In the genomic region with DNA sequence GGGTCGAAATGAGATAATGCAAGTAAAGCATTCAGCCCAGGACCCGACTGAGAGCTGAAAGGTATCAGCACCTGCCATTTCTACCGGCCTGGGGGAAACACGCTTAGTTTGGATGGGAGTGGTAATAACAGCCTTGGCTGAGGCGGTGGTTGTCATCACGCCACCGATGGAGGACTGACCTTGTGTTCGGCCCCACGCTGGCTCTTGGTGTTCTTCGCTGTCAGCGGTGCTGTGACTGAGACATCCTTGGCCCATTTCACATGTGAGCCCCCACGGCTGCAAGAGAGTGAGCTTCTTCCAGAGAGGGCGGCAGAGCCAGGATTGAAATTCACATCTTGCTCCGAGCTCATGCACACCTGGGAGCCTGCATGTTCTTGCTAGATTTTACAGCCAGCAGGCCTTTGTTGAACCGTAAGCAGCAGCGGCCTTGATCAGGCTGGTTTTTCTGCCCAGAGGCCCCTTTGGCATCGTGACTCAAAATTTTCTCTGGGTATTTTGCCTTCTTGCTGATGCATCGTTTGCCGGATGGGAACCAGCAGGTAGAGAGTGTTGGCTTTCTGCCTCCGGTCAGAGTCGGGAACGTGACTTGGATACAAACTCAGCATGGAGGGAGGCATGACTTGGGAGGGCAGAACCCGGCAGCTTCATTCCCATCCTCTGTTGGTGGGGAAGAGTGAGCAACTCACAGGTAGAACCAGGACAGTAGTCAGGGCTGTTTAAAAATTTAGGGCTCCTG, we compare ENCODE assay signal across 25 cellular contexts.
A peak's percentile ranks its signal among the peaks of the same experiment; 100 is the strongest.
DNase-seq lines count a peak whose midpoint lies in the region; ATAC-seq and TF ChIP-seq lines count a peak whose summit lies in the region.
"Had no signal": no experiment of that assay in that cellular context is flagged by ENCODE, and none has a peak within 500 bp of the region (broad histone marks: within the 10 kb centered on the region; RNA-seq: fewer than 3 reads in every experiment).

No MANE protein-coding gene starts in this region.

- H3K27me3 ChIP-seq in hepatocyte (no peaks in the 10 kb centered on the region), Peyer's patch (no peaks in the 10 kb centered on the region)
- H3K27me3 ChIP-seq: vagina had no signal

- no peak overlapping the region for H2AFZ ChIP-seq in hepatocyte

- H3K9me2 ChIP-seq in hepatocyte (replicated peaks; ENCODE audit: insufficient read depth), result no peaks in the 10 kb centered on the region

- H3K9me3 ChIP-seq in hepatocyte (ENCODE audit: low read depth) (no peaks in the 10 kb centered on the region), Peyer's patch (peaks cover 0 to 4% (median 0%) of the 10 kb centered on the region in 4 donors)
- H3K9me3 ChIP-seq: lower lobe of right lung, thoracic aorta, vagina had no signal

- no peak for TF ChIP-seq CTCF in activated B cell treated with CpG ODN at 0.5 μM for 24 hours (IDR thresholded peaks at IDR 0.05)
- TF ChIP-seq CTCF in hepatocyte (IDR thresholded peaks at IDR 0.05; ENCODE audit: poor library complexity), result no peak
- no peak for TF ChIP-seq CTCF in Peyer's patch (IDR thresholded peaks at IDR 0.05)

- H3K4me1 Mint-ChIP-seq in activated B cell treated with CpG ODN at 0.5 μM for 24 hours, result peaks cover 87% of the 10 kb centered on the region

- H3K79me2 ChIP-seq in hepatocyte, result no peaks in the 10 kb centered on the region

- TF ChIP-seq POLR2A in Peyer's patch (IDR thresholded peaks at IDR 0.05), result no peak

- CTCF ChIA-PET in activated B cell treated with CpG ODN at 0.5 μM for 24 hours (lab: Charles Lee), result no interaction called here

- H3K36me3 Mint-ChIP-seq in activated B cell treated with CpG ODN at 0.5 μM for 24 hours (ENCODE audit: low read depth), result peaks cover 41% of the 10 kb centered on the region

- DNase-seq in DMS53 (lab: John Stamatoyannopoulos, UW) (peak; percentile 10), DMS53 treated with DMSO at 0.1 percent for 48 hours (lab: John Stamatoyannopoulos, UW; ENCODE audit: unreplicated experiment) (no peak), activated B cell treated with CpG ODN at 0.5 μM for 24 hours (no peak), hepatocyte (ENCODE audit: low spot score) (no peak), renal cortical epithelial cell (ENCODE audit: low read depth) (peak; percentile 85), Peyer's patch (no peak)
- DNase-seq: activated CD4-positive, alpha-beta T cell treated with anti-CD3 and anti-CD28 coated beads for 48 hours; activated CD8-positive, alpha-beta memory T cell treated with anti-CD3 and anti-CD28 coated beads for 24 hours; activated gamma-delta T cell treated with Interleukin-2 at 50 U/mL for 16 hours; activated T-cell treated with anti-CD3 and anti-CD28 coated beads, Interleukin-2, amount 50 U/mL, for 1 hour; CD4-positive, CD25-positive, alpha-beta regulatory T cell; GOT3; lower lobe of right lung; NCI-H1092; NCI-H187; posterior cingulate gyrus; SHP77; stimulated activated CD4-positive, alpha-beta T cell treated with anti-CD3 and anti-CD28 coated beads, Interleukin-15, amount 100 ng/mL, for 24 hours; stimulated activated naive CD4-positive, alpha-beta T cell had no signal

- 90% methylated on average over 20 of the region's 23 CpGs for WGBS in hepatocyte (ENCODE audit: low lambda C conversion rate, missing lambda C conversion rate)

- POLR2A ChIA-PET in activated B cell treated with CpG ODN at 0.5 μM for 24 hours (lab: Charles Lee), result interaction anchor here (0.5 to 0.6 kb wide), 2 partner anchors 227 to 575 kb away, joined by 5 to 8 read pairs; no protein-coding TSS in a partner anchor

- H3K4me2 ChIP-seq in hepatocyte, result no peak overlapping the region

- H3K4me3 ChIP-seq in hepatocyte (no peak overlapping the region), Peyer's patch (no peak overlapping the region)
- H3K4me3 ChIP-seq: lower lobe of right lung, thoracic aorta, vagina had no signal

- intact Hi-C loops in activated B cell treated with CpG ODN at 0.5 μM for 24 hours (cut with micrococcal nuclease), result loop anchor here (5.0 kb wide), 1 partner anchor 91 kb away; no protein-coding TSS in a partner anchor

- ATAC-seq in activated B cell treated with CpG ODN at 0.5 μM for 24 hours (ENCODE audit: low read depth) (no peak), GM21723 (IDR thresholded peaks at IDR 0.05; ENCODE audit: unreplicated experiment) (no peak), GM19035 (IDR thresholded peaks at IDR 0.05; ENCODE audit: unreplicated experiment) (no peak)
- ATAC-seq: lower lobe of right lung had no signal

- H3K27ac ChIP-seq in hepatocyte (peak overlapping the region; percentile 72), Peyer's patch (no peak overlapping the region)
- H3K27ac ChIP-seq: 22Rv1, lower lobe of right lung, thoracic aorta, vagina had no signal

- peaks cover 28% of the 10 kb centered on the region for H3K4me1 ChIP-seq in hepatocyte (ENCODE audit: insufficient read depth)
- H3K4me1 ChIP-seq in Peyer's patch, result peaks cover 0 to 11% (median 0%) of the 10 kb centered on the region in 4 donors
- H3K4me1 ChIP-seq: lower lobe of right lung, vagina had no signal

- peaks cover 2% of the 10 kb centered on the region for H3K9me3 Mint-ChIP-seq in activated B cell treated with CpG ODN at 0.5 μM for 24 hours
- H3K9me3 Mint-ChIP-seq: dendritic cell treated with granulocyte-macrophage colony-stimulating factor and Interleukin-4, amounts not matched to agents 40 ng/mL and 50 ng/mL, for 4 days had no signal

- no peaks in the 10 kb centered on the region for H3K36me3 ChIP-seq in hepatocyte (replicated peaks; ENCODE audit: insufficient read depth, low read depth)
- no peaks in the 10 kb centered on the region for H3K36me3 ChIP-seq in Peyer's patch
- H3K36me3 ChIP-seq: lower lobe of right lung, thoracic aorta, vagina had no signal

- H3K27me3 Mint-ChIP-seq in activated B cell treated with CpG ODN at 0.5 μM for 24 hours, result no peaks in the 10 kb centered on the region

- peak overlapping the region; percentile 63 for H3K27ac Mint-ChIP-seq in activated B cell treated with CpG ODN at 0.5 μM for 24 hours
- H3K27ac Mint-ChIP-seq: dendritic cell treated with granulocyte-macrophage colony-stimulating factor and Interleukin-4, amounts not matched to agents 40 ng/mL and 50 ng/mL, for 4 days had no signal

- H3K4me3 Mint-ChIP-seq in activated B cell treated with CpG ODN at 0.5 μM for 24 hours, result no peak overlapping the region
- H3K4me3 Mint-ChIP-seq: CD4-positive, CD25-positive, alpha-beta regulatory T cell; dendritic cell treated with granulocyte-macrophage colony-stimulating factor and Interleukin-4, amounts not matched to agents 40 ng/mL and 50 ng/mL, for 4 days had no signal

- H4K20me1 ChIP-seq in hepatocyte (ENCODE audit: insufficient read depth, poor library complexity, severe bottlenecking), result no peaks in the 10 kb centered on the region

Comparison
In these comparisons a context has a peak if more than half of its experiments do, and no peak if none do; other contexts are left out.
1. DNase-seq: peak in DMS53 (single experiment) and renal cortical epithelial cell (single experiment); none in DMS53 treated with DMSO at 0.1 percent for 48 hours (single experiment), activated B cell treated with CpG ODN at 0.5 μM for 24 hours (single experiment), hepatocyte (single experiment) and Peyer's patch (0 of 3).